1 cellular context compared by ENCODE assay signal in the genomic region with DNA sequence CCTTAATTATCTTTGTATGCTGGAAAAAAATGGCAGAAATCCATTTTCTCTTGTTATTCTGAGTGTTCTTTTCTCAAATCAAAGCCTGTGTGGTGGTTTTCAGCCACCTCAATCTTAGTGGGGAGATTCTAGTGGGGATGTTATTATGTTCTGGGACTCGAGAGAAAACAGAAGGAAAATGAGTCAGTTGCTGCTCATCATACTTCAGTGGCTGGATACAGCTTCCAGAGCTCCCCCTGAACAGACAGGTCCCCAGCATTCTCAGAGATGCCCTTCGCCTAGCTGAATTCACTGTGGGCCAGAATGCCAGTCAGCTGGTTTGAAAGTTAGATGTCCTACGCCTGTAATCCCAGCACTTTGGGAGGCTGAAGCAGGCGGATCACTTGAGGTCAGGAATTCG.
TF ChIP-seq lines count a peak whose summit lies in the region.

No MANE protein-coding gene starts in this region.

TF ChIP-seq in IMR-90, 13 proteins besides CTCF, POLR2A, EP300 and RAD21 (continued from another document):
- TF ChIP-seq BHLHE40 (IDR thresholded peaks at IDR 0.05; ENCODE audit: low read depth, low read length) (no peak), ELK1 (IDR thresholded peaks at IDR 0.05; ENCODE audit: borderline replicate concordance, low read depth, low read length) (no peak)
